In the genomic region with DNA sequence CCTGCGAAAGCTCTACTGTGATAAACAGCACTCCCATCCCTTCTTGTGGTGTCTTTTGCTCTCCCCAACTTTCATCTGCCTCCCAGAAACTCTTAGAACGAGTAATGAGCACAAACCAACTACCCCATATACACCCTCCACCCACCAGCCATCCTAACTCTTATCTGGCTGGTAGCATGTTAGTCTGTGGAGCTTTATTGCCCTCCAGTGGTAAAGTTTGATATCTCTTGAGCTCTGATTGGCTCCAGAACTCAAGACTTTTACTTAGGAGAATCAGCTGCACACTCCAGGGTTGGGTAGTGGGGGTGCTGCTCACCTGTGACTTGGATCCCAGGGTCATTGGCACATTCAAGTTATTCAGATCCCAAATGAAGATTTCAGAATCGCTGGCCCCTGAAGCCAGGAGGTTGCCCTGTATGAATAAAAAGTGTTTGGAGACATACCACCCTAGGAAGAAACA, we compare ENCODE assay signal across 9 cellular contexts. TPM values are rescaled to one million over a fixed set of nuclear protein-coding genes. Genes with fewer than 3 reads are reported as not detected.
DNase-seq lines count a peak whose midpoint lies in the region; ATAC-seq lines count a peak whose summit lies in the region.
"Had no signal": no experiment of that assay in that cellular context is flagged by ENCODE, and none has a peak within 500 bp of the region (broad histone marks: within the 10 kb centered on the region; RNA-seq: fewer than 3 reads in every experiment).

No MANE protein-coding gene starts in this region.

- ATAC-seq in GM19395 (IDR thresholded peaks at IDR 0.05; ENCODE audit: unreplicated experiment) (peak; percentile 58), HG03521 (IDR thresholded peaks at IDR 0.05; ENCODE audit: unreplicated experiment) (no peak), GM21367 (IDR thresholded peaks at IDR 0.05; ENCODE audit: unreplicated experiment) (no peak)
- peak; percentile 78 to 82 for ATAC-seq in stimulated activated naive B cell treated with anti-CD40 and anti-IgM and Interleukin-4, amounts not matched to agents 10 μg/mL and 1 μg/mL and 100 μg/mL, for 72 hours (replicated peaks)

- DNase-seq in COLO668 (lab: John Stamatoyannopoulos, UW; ENCODE audit: unreplicated experiment), result peak; percentile 21
- peak; percentile 62 for DNase-seq in NCI-H460 (ENCODE audit: extremely low read depth, low read depth)
- DNase-seq in activated T-helper 1 cell treated with anti-CD3 and anti-CD28 coated beads, Interleukin-12 subunit alpha, Interleukin-12 subunit beta, Interleukin-2, Interleukin-4 antibody, amounts not matched to agents 30 ng/mL and 10 ng/mL and 1 ng/mL, durations not matched to agents 14 hours and 24 hours and 36 hours (ENCODE audit: low spot score), result peak; percentile 50
- DNase-seq in hepatic stellate cell (ENCODE audit: low spot score), result peak; percentile 60
- no peak for DNase-seq in stimulated activated naive B cell treated with anti-CD40 and anti-IgM and Interleukin-4, amounts not matched to agents 10 μg/mL and 1 μg/mL and 100 μg/mL, for 72 hours

- H3K27me3 Mint-ChIP-seq in activated T-helper 1 cell treated with anti-CD3 and anti-CD28 coated beads, Interleukin-12 subunit alpha, Interleukin-12 subunit beta, Interleukin-2, Interleukin-4 antibody, amounts not matched to agents 30 ng/mL and 10 ng/mL and 1 ng/mL, durations not matched to agents 14 hours and 24 hours and 36 hours (ENCODE audit: insufficient read depth), result no peaks in the 10 kb centered on the region
- H3K27me3 Mint-ChIP-seq in stimulated activated naive B cell treated with anti-CD40 and anti-IgM and Interleukin-4, amounts not matched to agents 10 μg/mL and 1 μg/mL and 100 μg/mL, for 72 hours, result no peaks in the 10 kb centered on the region

- peak overlapping the region; percentile 88 for H3K27ac Mint-ChIP-seq in activated T-helper 1 cell treated with anti-CD3 and anti-CD28 coated beads, Interleukin-12 subunit alpha, Interleukin-12 subunit beta, Interleukin-2, Interleukin-4 antibody, amounts not matched to agents 30 ng/mL and 10 ng/mL and 1 ng/mL, durations not matched to agents 14 hours and 24 hours and 36 hours
- no peak overlapping the region for H3K27ac Mint-ChIP-seq in stimulated activated naive B cell treated with anti-CD40 and anti-IgM and Interleukin-4, amounts not matched to agents 10 μg/mL and 1 μg/mL and 100 μg/mL, for 72 hours

- H3K4me3 Mint-ChIP-seq in activated T-helper 1 cell treated with anti-CD3 and anti-CD28 coated beads, Interleukin-12 subunit alpha, Interleukin-12 subunit beta, Interleukin-2, Interleukin-4 antibody, amounts not matched to agents 30 ng/mL and 10 ng/mL and 1 ng/mL, durations not matched to agents 14 hours and 24 hours and 36 hours, result peak overlapping the region; percentile 77
- H3K4me3 Mint-ChIP-seq in stimulated activated naive B cell treated with anti-CD40 and anti-IgM and Interleukin-4, amounts not matched to agents 10 μg/mL and 1 μg/mL and 100 μg/mL, for 72 hours, result no peak overlapping the region

- intact Hi-C loops in activated T-helper 1 cell treated with anti-CD3 and anti-CD28 coated beads, Interleukin-12 subunit alpha, Interleukin-12 subunit beta, Interleukin-2, Interleukin-4 antibody, amounts not matched to agents 30 ng/mL and 10 ng/mL and 1 ng/mL, durations not matched to agents 14 hours and 24 hours and 36 hours (cut with micrococcal nuclease), result loop anchor here (1.0 to 5.0 kb wide), 11 partner anchors 10 to 661 kb away; a partner anchor contains a TSS

- no peaks in the 10 kb centered on the region for H3K9me3 Mint-ChIP-seq in activated T-helper 1 cell treated with anti-CD3 and anti-CD28 coated beads, Interleukin-12 subunit alpha, Interleukin-12 subunit beta, Interleukin-2, Interleukin-4 antibody, amounts not matched to agents 30 ng/mL and 10 ng/mL and 1 ng/mL, durations not matched to agents 14 hours and 24 hours and 36 hours
- no peaks in the 10 kb centered on the region for H3K9me3 Mint-ChIP-seq in stimulated activated naive B cell treated with anti-CD40 and anti-IgM and Interleukin-4, amounts not matched to agents 10 μg/mL and 1 μg/mL and 100 μg/mL, for 72 hours

- peaks cover 92% of the 10 kb centered on the region for H3K4me1 Mint-ChIP-seq in activated T-helper 1 cell treated with anti-CD3 and anti-CD28 coated beads, Interleukin-12 subunit alpha, Interleukin-12 subunit beta, Interleukin-2, Interleukin-4 antibody, amounts not matched to agents 30 ng/mL and 10 ng/mL and 1 ng/mL, durations not matched to agents 14 hours and 24 hours and 36 hours (ENCODE audit: low read depth)
- no peaks in the 10 kb centered on the region for H3K4me1 Mint-ChIP-seq in stimulated activated naive B cell treated with anti-CD40 and anti-IgM and Interleukin-4, amounts not matched to agents 10 μg/mL and 1 μg/mL and 100 μg/mL, for 72 hours

- peaks cover 33% of the 10 kb centered on the region for H3K36me3 Mint-ChIP-seq in activated T-helper 1 cell treated with anti-CD3 and anti-CD28 coated beads, Interleukin-12 subunit alpha, Interleukin-12 subunit beta, Interleukin-2, Interleukin-4 antibody, amounts not matched to agents 30 ng/mL and 10 ng/mL and 1 ng/mL, durations not matched to agents 14 hours and 24 hours and 36 hours (ENCODE audit: low read depth)
- H3K36me3 Mint-ChIP-seq in stimulated activated naive B cell treated with anti-CD40 and anti-IgM and Interleukin-4, amounts not matched to agents 10 μg/mL and 1 μg/mL and 100 μg/mL, for 72 hours, result peaks cover 29 to 43% of the 10 kb centered on the region in 2 donors

RNA-seq across cellular contexts. Expression of a gene that starts 10.9 kb away (rescaled TPM):
- total RNA-seq in NCI-H460 (2014; rRNA removed; shearing (Covaris generic)), result 2.0 and 2.6 TPM in 2 replicates
- polyA plus RNA-seq in NCI-H460 (2014; cell fraction: nucleus; rRNA removed), result 8.9 and 9.6 TPM in 2 replicates
- 42.3 and 50.5 TPM in 2 replicates for total RNA-seq in activated T-helper 1 cell treated with anti-CD3 and anti-CD28 coated beads, Interleukin-12 subunit alpha, Interleukin-12 subunit beta, Interleukin-2, Interleukin-4 antibody, amounts not matched to agents 30 ng/mL and 10 ng/mL and 1 ng/mL, durations not matched to agents 14 hours and 24 hours and 36 hours

RNA-seq across cellular contexts. Expression of a gene that starts 20.9 kb away (rescaled TPM):
- total RNA-seq in NCI-H460 (2014; rRNA removed; shearing (Covaris generic)), result 433 and 456 TPM in 2 replicates
- 227 and 314 TPM in 2 replicates for polyA plus RNA-seq in NCI-H460 (2014; cell fraction: nucleus; rRNA removed)
- 292 and 304 TPM in 2 replicates for total RNA-seq in activated T-helper 1 cell treated with anti-CD3 and anti-CD28 coated beads, Interleukin-12 subunit alpha, Interleukin-12 subunit beta, Interleukin-2, Interleukin-4 antibody, amounts not matched to agents 30 ng/mL and 10 ng/mL and 1 ng/mL, durations not matched to agents 14 hours and 24 hours and 36 hours

RNA-seq across cellular contexts. Expression of a gene that starts 27.0 kb away (rescaled TPM):
- 7.8 and 9.3 TPM in 2 replicates for total RNA-seq in NCI-H460 (2014; rRNA removed; shearing (Covaris generic))
- 11.0 and 26.3 TPM in 2 replicates for polyA plus RNA-seq in NCI-H460 (2014; cell fraction: nucleus; rRNA removed)
- 46.5 and 54.1 TPM in 2 replicates for total RNA-seq in activated T-helper 1 cell treated with anti-CD3 and anti-CD28 coated beads, Interleukin-12 subunit alpha, Interleukin-12 subunit beta, Interleukin-2, Interleukin-4 antibody, amounts not matched to agents 30 ng/mL and 10 ng/mL and 1 ng/mL, durations not matched to agents 14 hours and 24 hours and 36 hours

RNA-seq across cellular contexts. Expression of a gene that starts 45.9 kb away (rescaled TPM):
- 0.10 TPM in 1 of 2 replicates, not detected in the other for total RNA-seq in NCI-H460 (2014; rRNA removed; shearing (Covaris generic))
- not detected in 2 replicates for polyA plus RNA-seq in NCI-H460 (2014; cell fraction: nucleus; rRNA removed)
- 0.10 and 0.24 TPM in 2 replicates for total RNA-seq in activated T-helper 1 cell treated with anti-CD3 and anti-CD28 coated beads, Interleukin-12 subunit alpha, Interleukin-12 subunit beta, Interleukin-2, Interleukin-4 antibody, amounts not matched to agents 30 ng/mL and 10 ng/mL and 1 ng/mL, durations not matched to agents 14 hours and 24 hours and 36 hours
- total RNA-seq: activated CD8-positive, alpha-beta memory T cell treated with anti-CD3 and anti-CD28 coated beads for 36 hours had no signal

Comparison
In these comparisons a context has a peak if more than half of its experiments do, and no peak if none do; other contexts are left out.
1. ATAC-seq: peak in GM19395 (single experiment) and stimulated activated naive B cell treated with anti-CD40 and anti-IgM and Interleukin-4, amounts not matched to agents 10 μg/mL and 1 μg/mL and 100 μg/mL, for 72 hours (2 of 2); none in HG03521 (single experiment) and GM21367 (single experiment).
2. RNA of a gene that starts 10.9 kb away (total RNA-seq): 42.3 to 50.5 TPM in activated T-helper 1 cell treated with anti-CD3 and anti-CD28 coated beads, Interleukin-12 subunit alpha, Interleukin-12 subunit beta, Interleukin-2, Interleukin-4 antibody, amounts not matched to agents 30 ng/mL and 10 ng/mL and 1 ng/mL, durations not matched to agents 14 hours and 24 hours and 36 hours; 2.0 to 2.6 TPM in NCI-H460; every median in the first group is over 10 times any median in the second.